In the genomic region with DNA sequence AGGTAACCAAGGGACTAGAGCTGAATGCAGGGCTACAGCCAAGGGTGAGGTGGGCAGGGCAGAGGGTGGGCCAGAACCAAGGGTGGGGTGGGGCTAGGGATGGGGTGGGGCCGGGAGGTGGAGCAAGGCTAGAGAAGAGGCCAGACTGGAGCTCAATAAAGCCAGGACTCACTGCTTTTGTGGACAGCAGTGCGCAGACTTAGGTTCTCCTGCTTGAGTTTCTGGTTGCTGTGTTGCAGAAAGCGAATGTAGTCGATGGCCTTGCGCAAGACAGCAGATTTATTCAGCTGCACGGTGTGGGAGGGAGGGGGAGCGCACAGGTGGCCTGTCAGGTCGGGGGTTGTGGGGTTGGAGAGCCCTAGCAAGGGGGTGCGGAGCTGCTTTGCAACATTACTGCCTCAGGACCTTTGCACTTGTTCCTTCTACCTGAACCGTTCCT, we compare ENCODE assay signal across 12 cellular contexts. TPM values are rescaled to one million over a fixed set of nuclear protein-coding genes. Genes with fewer than 3 reads are reported as not detected.
DNase-seq lines count a peak whose midpoint lies in the region; ATAC-seq and TF ChIP-seq lines count a peak whose summit lies in the region.
"Had no signal": no experiment of that assay in that cellular context is flagged by ENCODE, and none has a peak within 500 bp of the region (broad histone marks: within the 10 kb centered on the region; RNA-seq: fewer than 3 reads in every experiment).

No MANE protein-coding gene starts in this region.

- H3K4me3 ChIP-seq in OCI-LY7 (ENCODE audit: low read depth, low read length, poor library complexity, severe bottlenecking) (no peak overlapping the region), esophagus (ENCODE audit: low read depth in 1 of 2, low read length in 2 of 2) (no peak overlapping the region)

- no peak overlapping the region for H2AFZ ChIP-seq in OCI-LY7 (ENCODE audit: low read length)

- H3K36me3 ChIP-seq in OCI-LY7 (ENCODE audit: insufficient read depth, low read length) (peaks cover 90% of the 10 kb centered on the region), esophagus (ENCODE audit: control insufficient read depth in 2 of 2, insufficient read depth in 2 of 2, low read length in 1 of 2) (peaks cover 0 to 65% of the 10 kb centered on the region in 2 donors)

- peaks cover 26% of the 10 kb centered on the region for H3K79me2 ChIP-seq in OCI-LY7 (ENCODE audit: insufficient read depth, low read depth, low read length)

- H3K4me1 ChIP-seq in OCI-LY7 (ENCODE audit: insufficient read depth, low read length, poor library complexity, severe bottlenecking) (peaks cover 36% of the 10 kb centered on the region), esophagus (ENCODE audit: control insufficient read depth in 2 of 2, insufficient read depth in 2 of 2, low read length in 1 of 2) (peaks cover 20 to 52% of the 10 kb centered on the region in 2 donors)

- WGBS in esophagus, 2 donors = 60 to 68% methylated on average over 10 of the region's 10 CpGs

- H3K27ac ChIP-seq in OCI-LY7 (ENCODE audit: low read depth, low read length, poor library complexity, severe bottlenecking) (no peak overlapping the region), esophagus (ENCODE audit: low read depth in 2 of 2, low read length in 1 of 2) (peak overlapping the region; percentile 37 to 69)

- no peaks in the 10 kb centered on the region for H3K9me3 ChIP-seq in OCI-LY7 (ENCODE audit: low read length)
- no peaks in the 10 kb centered on the region for H3K9me3 ChIP-seq in esophagus (ENCODE audit: control insufficient read depth in 2 of 2, insufficient read depth in 1 of 2, low read depth in 1 of 2, low read length in 1 of 2)

- no peak for ATAC-seq in HG03354 (IDR thresholded peaks at IDR 0.05; ENCODE audit: poor library complexity, severe bottlenecking, unreplicated experiment)
- ATAC-seq in GM21390 (IDR thresholded peaks at IDR 0.05; ENCODE audit: unreplicated experiment) = no peak
- no peak for ATAC-seq in GM19463 (IDR thresholded peaks at IDR 0.05; ENCODE audit: unreplicated experiment)
- ATAC-seq: stimulated activated naive B cell treated with anti-CD40 and anti-IgM and Interleukin-4, amounts not matched to agents 10 μg/mL and 1 μg/mL and 100 μg/mL, for 72 hours had no signal

- H3K9me3 Mint-ChIP-seq in activated CD4-positive, alpha-beta T cell treated with anti-CD3 and anti-CD28 coated beads, Interleukin-2, amount 10 ng/mL, durations not matched to agents 7 days and 5 days = no peaks in the 10 kb centered on the region
- H3K9me3 Mint-ChIP-seq in type B pancreatic cell = no peaks in the 10 kb centered on the region
- H3K9me3 Mint-ChIP-seq: CD4-positive, alpha-beta memory T cell; stimulated activated naive B cell treated with anti-CD40 and anti-IgM and Interleukin-4, amounts not matched to agents 10 μg/mL and 1 μg/mL and 100 μg/mL, for 72 hours had no signal

- CTCF ChIA-PET in activated CD4-positive, alpha-beta T cell treated with anti-CD3 and anti-CD28 coated beads, Interleukin-2, amount 10 ng/mL, durations not matched to agents 7 days and 5 days (lab: Charles Lee) = interaction anchor here (0.5 kb wide), 1 partner anchor 217 kb away, joined by 3 read pairs; no protein-coding TSS in a partner anchor
- CTCF ChIA-PET in OCI-LY7 (lab: Charles Lee; ENCODE audit: unreplicated experiment) = interaction anchor here (0.6 kb wide), 2 partner anchors 60 to 168 kb away, joined by 3 to 13 read pairs; no protein-coding TSS in a partner anchor

- H3K27me3 Mint-ChIP-seq in activated CD4-positive, alpha-beta T cell treated with anti-CD3 and anti-CD28 coated beads, Interleukin-2, amount 10 ng/mL, durations not matched to agents 7 days and 5 days = no peaks in the 10 kb centered on the region
- H3K27me3 Mint-ChIP-seq in type B pancreatic cell = no peaks in the 10 kb centered on the region
- H3K27me3 Mint-ChIP-seq: CD4-positive, alpha-beta memory T cell; stimulated activated naive B cell treated with anti-CD40 and anti-IgM and Interleukin-4, amounts not matched to agents 10 μg/mL and 1 μg/mL and 100 μg/mL, for 72 hours had no signal

- H3K9me2 ChIP-seq in OCI-LY7 (ENCODE audit: insufficient read depth, low read length) = no peaks in the 10 kb centered on the region

- no peak overlapping the region for H3K4me2 ChIP-seq in OCI-LY7 (ENCODE audit: low read length)

- POLR2A ChIA-PET in activated CD4-positive, alpha-beta T cell treated with anti-CD3 and anti-CD28 coated beads, Interleukin-2, amount 10 ng/mL, durations not matched to agents 7 days and 5 days (lab: Charles Lee) = no interaction called here
- POLR2A ChIA-PET in OCI-LY7 (lab: Charles Lee) = interaction anchor here (0.6 to 1.8 kb wide), 2 partner anchors 18 to 101 kb away, joined by 3 to 5 read pairs; no protein-coding TSS in a partner anchor

- peak overlapping the region; percentile 51 for H3K27ac Mint-ChIP-seq in activated CD4-positive, alpha-beta T cell treated with anti-CD3 and anti-CD28 coated beads, Interleukin-2, amount 10 ng/mL, durations not matched to agents 7 days and 5 days
- H3K27ac Mint-ChIP-seq in type B pancreatic cell = peak overlapping the region; percentile 82
- H3K27ac Mint-ChIP-seq: stimulated activated naive B cell treated with anti-CD40 and anti-IgM and Interleukin-4, amounts not matched to agents 10 μg/mL and 1 μg/mL and 100 μg/mL, for 72 hours had no signal

- no peak for DNase-seq in activated CD4-positive, alpha-beta T cell treated with anti-CD3 and anti-CD28 coated beads, Interleukin-2, amount 10 ng/mL, durations not matched to agents 7 days and 5 days
- no peak for DNase-seq in activated CD4-positive, alpha-beta T cell treated with anti-CD3 and anti-CD28 coated beads, Interleukin-2, amount 50 U/mL, for 1 hour
- DNase-seq in OCI-LY7 (ENCODE audit: low spot score) (peak; percentile 56), type B pancreatic cell (ENCODE audit: extremely low spot score, unreplicated experiment) (no peak)
- DNase-seq: activated CD4-positive, alpha-beta T cell treated with anti-CD3 and anti-CD28 coated beads for 4 hours; CD4-positive, alpha-beta memory T cell; NCI-H2171; stimulated activated naive B cell treated with anti-CD40 and anti-IgM and Interleukin-4, amounts not matched to agents 10 μg/mL and 1 μg/mL and 100 μg/mL, for 72 hours had no signal

- intact Hi-C loops in OCI-LY7 (cut with micrococcal nuclease; ENCODE audit: unreplicated experiment) = no loop called here

- H3K27me3 ChIP-seq in esophagus (ENCODE audit: control insufficient read depth in 1 of 2, insufficient read depth in 2 of 2, low read length in 2 of 2) = no peaks in the 10 kb centered on the region

- H3K4me3 Mint-ChIP-seq in activated CD4-positive, alpha-beta T cell treated with anti-CD3 and anti-CD28 coated beads, Interleukin-2, amount 10 ng/mL, durations not matched to agents 7 days and 5 days = no peak overlapping the region
- peak overlapping the region; percentile 44 for H3K4me3 Mint-ChIP-seq in type B pancreatic cell
- H3K4me3 Mint-ChIP-seq: CD4-positive, alpha-beta memory T cell; stimulated activated naive B cell treated with anti-CD40 and anti-IgM and Interleukin-4, amounts not matched to agents 10 μg/mL and 1 μg/mL and 100 μg/mL, for 72 hours had no signal

- BruUV-seq in OCI-LY7 (replicated peaks; lab: Mats Ljungman, UMichigan) = no TSS peak

- peaks cover 55% of the 10 kb centered on the region for H3K36me3 Mint-ChIP-seq in activated CD4-positive, alpha-beta T cell treated with anti-CD3 and anti-CD28 coated beads, Interleukin-2, amount 10 ng/mL, durations not matched to agents 7 days and 5 days (ENCODE audit: low read depth)
- H3K36me3 Mint-ChIP-seq in type B pancreatic cell = no peaks in the 10 kb centered on the region

- H3K4me1 Mint-ChIP-seq in activated CD4-positive, alpha-beta T cell treated with anti-CD3 and anti-CD28 coated beads, Interleukin-2, amount 10 ng/mL, durations not matched to agents 7 days and 5 days = peaks cover 50% of the 10 kb centered on the region
- H3K4me1 Mint-ChIP-seq in type B pancreatic cell (ENCODE audit: unreplicated experiment) = peaks cover 25% of the 10 kb centered on the region

- no peak for TF ChIP-seq CTCF in OCI-LY7 (conservative IDR thresholded peaks at IDR 0.05; ENCODE audit: low read length)
- no peak for TF ChIP-seq CTCF in type B pancreatic cell (conservative IDR thresholded peaks at IDR 0.05)

- peaks cover 20% of the 10 kb centered on the region; the same call in 1 of the 2 replicates for H4K20me1 ChIP-seq in OCI-LY7 (ENCODE audit: insufficient read depth, low read length)

RNA-seq across cellular contexts. Expression of a gene that starts 18.7 kb away (rescaled TPM):
- total RNA-seq in activated CD4-positive, alpha-beta T cell treated with anti-CD3 and anti-CD28 coated beads, Interleukin-2, amount 10 ng/mL, durations not matched to agents 7 days and 5 days = 100 to 1,000 TPM; 175 to 176 TPM
- 48.4 and 70.4 TPM in 2 replicates for total RNA-seq in OCI-LY7 (2014; rRNA removed; shearing (Covaris generic))
- 187 and 213 TPM in 2 replicates for total RNA-seq in OCI-LY7 (2022)
- polyA plus RNA-seq in esophagus = 100 to 1,000 TPM in 1 of 2 donors, 10 to 100 TPM in 1; 95.1 to 116 TPM
- total RNA-seq in type B pancreatic cell (ENCODE audit: low replicate concordance) = 81.2 and 97.0 TPM in 2 replicates
